Comparison of ENCODE assay signal across 26 cellular contexts in the genomic region with DNA sequence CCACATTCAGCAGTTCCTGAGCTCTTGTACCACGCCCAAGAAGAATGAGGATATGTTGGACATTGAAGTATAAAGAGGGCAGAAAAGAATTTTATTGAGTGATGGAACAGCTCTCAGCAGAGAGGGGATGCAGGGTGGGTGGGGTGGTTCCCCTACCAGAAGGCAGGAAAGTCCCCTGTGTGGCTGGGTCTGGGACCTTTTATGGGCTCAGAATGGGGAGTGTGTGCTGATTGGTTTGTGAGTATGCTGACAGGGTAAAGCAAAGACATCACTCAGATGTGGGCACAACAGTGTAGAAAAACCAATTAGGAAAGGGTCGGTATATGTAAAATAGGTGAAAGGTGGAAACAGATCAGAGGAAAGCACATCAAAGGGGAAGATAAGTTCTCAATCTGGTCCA.
"Had no signal": no experiment of that assay in that cellular context is flagged by ENCODE, and none has a peak within 500 bp of the region (broad histone marks: within the 10 kb centered on the region; RNA-seq: fewer than 3 reads in every experiment).

No MANE protein-coding gene starts in this region.

- H3K4me3 Mint-ChIP-seq: activated CD4-positive, alpha-beta memory T cell treated with anti-CD3 and anti-CD28 coated beads for 36 hours; activated CD4-positive, alpha-beta T cell treated with anti-CD3 and anti-CD28 coated beads for 36 hours; activated CD4-positive, alpha-beta T cell treated with anti-CD3 and anti-CD28 coated beads, Interleukin-2, amount 10 ng/mL, durations not matched to agents 24 days and 14 days; activated naive CD8-positive, alpha-beta T cell; activated T-cell treated with anti-CD3 and anti-CD28 coated beads, Interleukin-2, amount 50 U/mL, for 4 hours; activated T-helper 17 cell treated with anti-CD3 and anti-CD28 coated beads, Interleukin-2, amount 50 U/mL, for 72 hours; brain; central memory CD8-positive, alpha-beta T cell; dendritic cell treated with granulocyte-macrophage colony-stimulating factor and Interleukin-4, amounts not matched to agents 40 ng/mL and 50 ng/mL, for 4 days; endodermal cell had no signal

- H3K27ac ChIP-seq: ascending aorta, breast epithelium, cardiac muscle cell, coronary artery, dorsolateral prefrontal cortex had no signal

- H3K4me1 ChIP-seq: ascending aorta, breast epithelium had no signal

- H3K9me3 ChIP-seq: ascending aorta had no signal

- H3K9me3 Mint-ChIP-seq: activated CD4-positive, alpha-beta memory T cell treated with anti-CD3 and anti-CD28 coated beads for 36 hours; activated CD4-positive, alpha-beta T cell treated with anti-CD3 and anti-CD28 coated beads, Interleukin-2, amount 10 ng/mL, durations not matched to agents 24 days and 14 days; activated T-cell treated with anti-CD3 and anti-CD28 coated beads, Interleukin-2, amount 50 U/mL, for 4 hours; activated T-helper 17 cell treated with anti-CD3 and anti-CD28 coated beads, Interleukin-2, amount 50 U/mL, for 72 hours; central memory CD8-positive, alpha-beta T cell; endodermal cell had no signal

- H3K27me3 ChIP-seq: ascending aorta, breast epithelium, cardiac muscle cell, dorsolateral prefrontal cortex had no signal

- ATAC-seq: activated CD4-positive, alpha-beta T cell treated with anti-CD3 and anti-CD28 coated beads for 36 hours; activated T-cell treated with anti-CD3 and anti-CD28 coated beads, Interleukin-2, amount 50 U/mL, for 4 hours; activated T-helper 17 cell treated with anti-CD3 and anti-CD28 coated beads, Interleukin-2, amount 50 U/mL, for 72 hours; esophagus mucosa had no signal

- H3K4me1 Mint-ChIP-seq: activated CD4-positive, alpha-beta T cell treated with anti-CD3 and anti-CD28 coated beads for 36 hours; activated CD4-positive, alpha-beta T cell treated with anti-CD3 and anti-CD28 coated beads, Interleukin-2, amount 10 ng/mL, durations not matched to agents 24 days and 14 days; activated T-helper 17 cell treated with anti-CD3 and anti-CD28 coated beads, Interleukin-2, amount 50 U/mL, for 72 hours; central memory CD8-positive, alpha-beta T cell had no signal

- H3K36me3 Mint-ChIP-seq: activated CD4-positive, alpha-beta memory T cell treated with anti-CD3 and anti-CD28 coated beads for 36 hours; activated naive CD8-positive, alpha-beta T cell had no signal

- H3K27me3 Mint-ChIP-seq: brain; dendritic cell treated with granulocyte-macrophage colony-stimulating factor and Interleukin-4, amounts not matched to agents 40 ng/mL and 50 ng/mL, for 4 days had no signal

- H3K27ac Mint-ChIP-seq: activated CD4-positive, alpha-beta memory T cell treated with anti-CD3 and anti-CD28 coated beads for 36 hours; activated CD4-positive, alpha-beta T cell treated with anti-CD3 and anti-CD28 coated beads for 36 hours; activated CD4-positive, alpha-beta T cell treated with anti-CD3 and anti-CD28 coated beads, Interleukin-2, amount 10 ng/mL, durations not matched to agents 24 days and 14 days; activated naive CD8-positive, alpha-beta T cell; activated T-helper 17 cell treated with anti-CD3 and anti-CD28 coated beads, Interleukin-2, amount 50 U/mL, for 72 hours; brain; dendritic cell treated with granulocyte-macrophage colony-stimulating factor and Interleukin-4, amounts not matched to agents 40 ng/mL and 50 ng/mL, for 4 days; endodermal cell had no signal

- H3K36me3 ChIP-seq: breast epithelium, cardiac muscle cell had no signal

- DNase-seq: activated CD4-positive, alpha-beta memory T cell treated with anti-CD3 and anti-CD28 coated beads for 36 hours; activated CD4-positive, alpha-beta T cell treated with anti-CD3 and anti-CD28 coated beads for 36 hours; activated CD4-positive, alpha-beta T cell treated with anti-CD3 and anti-CD28 coated beads, Interleukin-2, amount 10 ng/mL, durations not matched to agents 24 days and 14 days; activated CD4-positive, CD25-positive, alpha-beta regulatory T cell; activated CD4-positive, CD25-positive, alpha-beta regulatory T cell treated with anti-CD3 and anti-CD28 coated beads, Interleukin-2, amount 50 U/mL, for 72 hours; activated CD8-positive, alpha-beta memory T cell treated with anti-CD3 and anti-CD28 coated beads for 24 hours; activated effector memory CD4-positive, alpha-beta T cell treated with Interleukin-2 at 50 U/mL for 16 hours; activated gamma-delta T cell treated with Interleukin-2 at 50 U/mL for 16 hours; activated naive CD4-positive, alpha-beta T cell treated with anti-CD3 and anti-CD28 coated beads, Interleukin-2, amount 50 U/mL, for 16 hours; activated naive CD4-positive, alpha-beta T cell treated with Interleukin-2 at 50 U/mL for 16 hours; activated T-cell treated with anti-CD3 and anti-CD28 coated beads, Interleukin-2, amount 50 U/mL, for 4 hours; dorsolateral prefrontal cortex; effector memory CD4-positive, alpha-beta T cell; endodermal cell; foreskin fibroblast; T-helper 2 cell had no signal

- H3K4me3 ChIP-seq: ascending aorta, breast epithelium, cardiac muscle cell, coronary artery, dorsolateral prefrontal cortex had no signal
